In genomic region chr14:91501348-91501747, GRCh38 we compare ENCODE assay signal across 2 cellular contexts.
TF ChIP-seq lines count a peak whose summit lies in the region.

No MANE protein-coding gene starts in this region.

TF ChIP-seq in WTC11, 78 proteins besides CTCF, POLR2A, EP300 and RAD21 (continued from another document):
- no peak for TF ChIP-seq ZMAT4 (CRISPR knock-in tag; IDR thresholded peaks at IDR 0.05)
- no peak for TF ChIP-seq JUN (CRISPR knock-in tag; IDR thresholded peaks at IDR 0.05)
- TF ChIP-seq HMGXB4 (CRISPR knock-in tag; IDR thresholded peaks at IDR 0.05), result no peak
- no peak for TF ChIP-seq OVOL2 (CRISPR knock-in tag; IDR thresholded peaks at IDR 0.05; ENCODE audit: borderline replicate concordance)
- no peak for TF ChIP-seq NFATC4 (CRISPR knock-in tag; IDR thresholded peaks at IDR 0.05)

TF ChIP-seq in HEK293T, 16 proteins besides CTCF, POLR2A, EP300 and RAD21 (continued from another document):
- no peak for TF ChIP-seq BHLHE40 (IDR thresholded peaks at IDR 0.05; ENCODE audit: borderline replicate concordance)
